Comparison of ENCODE assay signal across 9 cellular contexts in the genomic region with DNA sequence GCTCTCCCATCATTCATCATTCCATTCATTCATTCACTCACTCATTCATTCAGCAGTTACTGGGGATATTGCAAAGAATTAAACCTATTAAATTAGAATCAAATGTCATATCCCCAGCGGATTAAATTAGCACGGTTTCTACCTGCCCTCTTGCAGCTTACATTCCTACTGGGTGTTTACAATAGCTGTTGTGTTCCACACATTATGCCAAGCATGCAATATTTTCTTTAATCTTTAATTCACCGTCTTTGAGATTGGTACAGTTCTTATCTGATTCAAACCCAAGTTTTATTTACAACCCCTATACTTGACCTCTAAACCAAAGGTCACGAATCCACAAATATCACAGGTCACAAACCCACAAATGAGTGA. TPM values are rescaled to one million over a fixed set of nuclear protein-coding genes. Genes with fewer than 3 reads are reported as not detected.
DNase-seq lines count a peak whose midpoint lies in the region; ATAC-seq, FAIRE-seq and TF ChIP-seq lines count a peak whose summit lies in the region.
"Had no signal": no experiment of that assay in that cellular context is flagged by ENCODE, and none has a peak within 500 bp of the region (broad histone marks: within the 10 kb centered on the region; RNA-seq: fewer than 3 reads in every experiment).

No MANE protein-coding gene starts in this region.

- peak overlapping the region in 1 of 2 experiments; percentile 32; a peak in 2 of 4 replicates for H3K9ac ChIP-seq in K562 (ENCODE audit: insufficient read depth in 1 of 2, low read depth in 2 of 2, low read length in 2 of 2)

- H3K9me3 ChIP-seq in K562 (replicated peaks; ENCODE audit: control insufficient read depth, insufficient read depth, low read depth, low read length): no peaks in the 10 kb centered on the region

- no peak for TF ChIP-seq RAD21 in K562 (CRISPR knock-in tag; conservative IDR thresholded peaks at IDR 0.05 in 1 of 2, IDR thresholded peaks at IDR 0.05 in 1 of 2)

- WGBS in K562 (ENCODE audit: insufficient coverage, low coverage, missing lambda C conversion rate): 30% methylated on average over 4 of the region's 4 CpGs

- POLR2A ChIA-PET in K562 (lab: Yijun Ruan, JAX): no interaction called here

- TF ChIP-seq EP300 in K562 (IDR thresholded peaks at IDR 0.05; ENCODE audit: low read length): no peak

- H3K4me2 ChIP-seq in K562 (ENCODE audit: insufficient read depth, low read length): peak overlapping the region; percentile 89

- H3K27ac Mint-ChIP-seq in activated naive CD4-positive, alpha-beta T cell treated with anti-CD3 and anti-CD28 coated beads, Interleukin-2, amount 50 U/mL, for 24 hours: peak overlapping the region; percentile 93
- H3K27ac Mint-ChIP-seq in memory B cell: peak overlapping the region; percentile 67
- peak overlapping the region; percentile 83 for H3K27ac Mint-ChIP-seq in type B pancreatic cell

- peaks cover 17% of the 10 kb centered on the region for H3K4me1 Mint-ChIP-seq in activated naive CD4-positive, alpha-beta T cell treated with anti-CD3 and anti-CD28 coated beads, Interleukin-2, amount 50 U/mL, for 24 hours
- peaks cover 9% of the 10 kb centered on the region for H3K4me1 Mint-ChIP-seq in memory B cell
- peaks cover 20% of the 10 kb centered on the region for H3K4me1 Mint-ChIP-seq in type B pancreatic cell (ENCODE audit: unreplicated experiment)

- peak overlapping the region; percentile 97 for H2AFZ ChIP-seq in K562 (ENCODE audit: low read depth, low read length)

- peaks cover 2% of the 10 kb centered on the region for H3K27me3 Mint-ChIP-seq in activated naive CD4-positive, alpha-beta T cell treated with anti-CD3 and anti-CD28 coated beads, Interleukin-2, amount 50 U/mL, for 24 hours
- H3K27me3 Mint-ChIP-seq in memory B cell (no peaks in the 10 kb centered on the region), type B pancreatic cell (peaks cover 16% of the 10 kb centered on the region)

- ATAC-seq in K562: no peak
- no peak for ATAC-seq in memory B cell (ENCODE audit: low read depth)
- no peak for ATAC-seq in GM21390 (IDR thresholded peaks at IDR 0.05; ENCODE audit: unreplicated experiment)
- ATAC-seq in GM19023 (IDR thresholded peaks at IDR 0.05; ENCODE audit: unreplicated experiment): no peak

- FAIRE-seq in K562 (lab: Jason Lieb, UNC): no peak

- no peaks in the 10 kb centered on the region for H3K36me3 ChIP-seq in K562 (ENCODE audit: control insufficient read depth, insufficient read depth, low read length)

- no peak overlapping the region for H3K27ac ChIP-seq in K562 (ENCODE audit: extremely low read depth, low read depth, low read length)

- peaks cover 14% of the 10 kb centered on the region for H3K79me2 ChIP-seq in K562 (ENCODE audit: control insufficient read depth, insufficient read depth, low read length)

- peaks cover 8 to 20% of the 10 kb centered on the region in 2 experiments; a peak in 4 of 5 replicates for H3K4me1 ChIP-seq in K562 (replicated peaks in 1 of 2; ENCODE audit: control insufficient read depth in 2 of 2, insufficient read depth in 2 of 2, low read length in 2 of 2)

- no TSS peak for BruUV-seq in K562 (replicated peaks; lab: Mats Ljungman, UMichigan)

- H3K4me3 Mint-ChIP-seq in activated naive CD4-positive, alpha-beta T cell treated with anti-CD3 and anti-CD28 coated beads, Interleukin-2, amount 50 U/mL, for 24 hours: peak overlapping the region; percentile 92
- H3K4me3 Mint-ChIP-seq in memory B cell (peak overlapping the region; percentile 91), type B pancreatic cell (peak overlapping the region; percentile 92)

- intact Hi-C loops in K562 (cut with micrococcal nuclease): no loop called here

- H4K20me1 ChIP-seq in K562 (replicated peaks; ENCODE audit: control insufficient read depth, insufficient read depth, low read length): no peaks in the 10 kb centered on the region; the same call in 1 of the 2 replicates

- peak overlapping the region; percentile 46 for H3K4me3 ChIP-seq in K562

- no peak for DNase-seq in activated naive CD4-positive, alpha-beta T cell (lab: John Stamatoyannopoulos, UW)
- DNase-seq in K562 (ENCODE audit: extremely low read depth in 1 of 4, low spot score in 3 of 4) (no peak), memory B cell (ENCODE audit: low spot score in 2 of 2) (no peak), type B pancreatic cell (ENCODE audit: extremely low spot score, unreplicated experiment) (no peak), MV-4-11 (lab: John Stamatoyannopoulos, UW) (no peak)

- no peak for TF ChIP-seq CTCF in K562 (IDR thresholded peaks at IDR 0.05 in 2 of 3, conservative IDR thresholded peaks at IDR 0.05 in 1 of 3; ENCODE audit: insufficient read depth in 2 of 3, low read depth in 1 of 3, low read length in 3 of 3)
- no peak for TF ChIP-seq CTCF in type B pancreatic cell (conservative IDR thresholded peaks at IDR 0.05)

- in situ Hi-C loops in K562 (cut with MboI): no loop called here

- H3K9me3 Mint-ChIP-seq in activated naive CD4-positive, alpha-beta T cell treated with anti-CD3 and anti-CD28 coated beads, Interleukin-2, amount 50 U/mL, for 24 hours: no peaks in the 10 kb centered on the region
- no peaks in the 10 kb centered on the region for H3K9me3 Mint-ChIP-seq in memory B cell
- no peaks in the 10 kb centered on the region for H3K9me3 Mint-ChIP-seq in type B pancreatic cell

- no peaks in the 10 kb centered on the region for H3K9me1 ChIP-seq in K562 (ENCODE audit: control insufficient read depth, insufficient read depth, low read length)

- H3K27me3 ChIP-seq in K562 (ENCODE audit: control insufficient read depth in 2 of 2, insufficient read depth in 2 of 2, low read length in 2 of 2): peaks cover 0 to 6% of the 10 kb centered on the region in 2 experiments; a peak in 3 of 5 replicates

- CTCF ChIA-PET in K562 (lab: Yijun Ruan, JAX; ENCODE audit: low intra/inter-chr PET ratio): no interaction called here

- no peaks in the 10 kb centered on the region for H3K36me3 Mint-ChIP-seq in activated naive CD4-positive, alpha-beta T cell treated with anti-CD3 and anti-CD28 coated beads, Interleukin-2, amount 50 U/mL, for 24 hours
- H3K36me3 Mint-ChIP-seq in memory B cell (no peaks in the 10 kb centered on the region), type B pancreatic cell (peaks cover 2% of the 10 kb centered on the region)

- no peak for TF ChIP-seq POLR2A in K562 (conservative IDR thresholded peaks at IDR 0.05)

TF ChIP-seq in K562, 482 proteins besides CTCF, POLR2A, EP300 and RAD21:
- TF ChIP-seq FUS (optimal IDR thresholded peaks at IDR 0.05; ENCODE audit: low read depth, low read length) (no peak), ZNF316 (IDR thresholded peaks at IDR 0.05) (peak; percentile 61)

RNA-seq across cellular contexts. Expression of gene USP31, which starts 0.7 kb away (rescaled TPM):
- 21.0 and 33.7 TPM in 2 replicates for total RNA-seq in K562 (2011; cell fraction: chromatin; rRNA removed; ENCODE audit: low replicate concordance)
- 12.5 and 14.6 TPM in 2 replicates for total RNA-seq in K562 (2011; cell fraction: nucleolus; rRNA removed)
- 21.9 and 31.5 TPM in 2 replicates for total RNA-seq in K562 (2011; cell fraction: nucleoplasm; rRNA removed)
- total RNA-seq in K562 (2014; rRNA removed) (1.8 and 2.9 TPM in 2 replicates), K562 (2014; rRNA removed; fragmentation: Illumina TruSeq; extraction: Trizol) (3.3 and 3.4 TPM in 2 replicates), K562 (2015; rRNA removed; fragmentation: Illumina TruSeq; extraction: Trizol) (3.6 and 3.7 TPM in 2 replicates), K562 (2021) (4.0 and 4.9 TPM in 2 replicates), type B pancreatic cell (ENCODE audit: low replicate concordance) (9.1 and 12.3 TPM in 2 replicates)
- polyA plus RNA-seq in K562 (2011; rRNA removed) (4.3 and 4.8 TPM in 2 replicates), K562 (2014; fragmentation: Illumina TruSeq; extraction: Trizol) (2.6 and 2.7 TPM in 2 replicates), K562 (2014; fragmentation: Nextera tagmentation; extraction: Ambion mirVana) (1 to 10 TPM in 1 of 2 experiments, under 1 TPM in 1; 0.56 to 1.2 TPM), K562 (2014; rRNA removed) (2.6 and 2.7 TPM in 2 replicates)
- 2.7 and 3.1 TPM in 2 replicates for polyA plus RNA-seq in K562 (2011; cell fraction: cytosol; rRNA removed)
- 11.9 and 16.3 TPM in 2 replicates for polyA plus RNA-seq in K562 (2011; cell fraction: nucleus; rRNA removed)
- 1.0 and 1.8 TPM in 2 replicates for polyA plus RNA-seq in K562 (2012)
- 11.4 and 12.4 TPM in 2 replicates for polyA minus RNA-seq in K562 (2011; rRNA and poly(A)+ RNA removed)
- 3.4 and 4.8 TPM in 2 replicates for polyA minus RNA-seq in K562 (2011; cell fraction: cytosol; rRNA and poly(A)+ RNA removed)
- polyA minus RNA-seq in K562 (2011; cell fraction: nucleus; rRNA and poly(A)+ RNA removed): 13.3 and 16.9 TPM in 2 replicates

RNA-seq across cellular contexts. Expression of gene SCNN1G, which starts 32.6 kb away (rescaled TPM):
- not detected in 2 replicates for total RNA-seq in K562 (2011; cell fraction: chromatin; rRNA removed; ENCODE audit: low replicate concordance)
- total RNA-seq in K562 (2011; cell fraction: nucleolus; rRNA removed): not detected in 2 replicates
- not detected in 2 replicates for total RNA-seq in K562 (2011; cell fraction: nucleoplasm; rRNA removed)
- total RNA-seq in K562 (2014; rRNA removed) (not detected in 2 replicates), K562 (2014; rRNA removed; fragmentation: Illumina TruSeq; extraction: Trizol) (not detected in 2 replicates), K562 (2015; rRNA removed; fragmentation: Illumina TruSeq; extraction: Trizol) (not detected in 2 replicates), K562 (2021) (0.04 TPM in 1 of 2 replicates, not detected in the other), type B pancreatic cell (ENCODE audit: low replicate concordance) (1.3 and 1.4 TPM in 2 replicates)
- polyA plus RNA-seq in K562 (2011; rRNA removed) (not detected in 2 replicates), K562 (2014; fragmentation: Illumina TruSeq; extraction: Trizol) (not detected in 2 replicates), K562 (2014; fragmentation: Nextera tagmentation; extraction: Ambion mirVana) (not detected), K562 (2014; rRNA removed) (not detected in 2 replicates)
- polyA plus RNA-seq in K562 (2011; cell fraction: cytosol; rRNA removed): not detected in 2 replicates
- not detected in 2 replicates for polyA plus RNA-seq in K562 (2011; cell fraction: nucleus; rRNA removed)
- not detected in 2 replicates for polyA plus RNA-seq in K562 (2012)
- polyA minus RNA-seq in K562 (2011; rRNA and poly(A)+ RNA removed): not detected in 2 replicates
- polyA minus RNA-seq in K562 (2011; cell fraction: cytosol; rRNA and poly(A)+ RNA removed): not detected in 2 replicates
- not detected in 2 replicates for polyA minus RNA-seq in K562 (2011; cell fraction: nucleus; rRNA and poly(A)+ RNA removed)
- total RNA-seq: pulmonary artery endothelial cell had no signal
